ENCODE assay signal across 24 cellular contexts in the genomic region with DNA sequence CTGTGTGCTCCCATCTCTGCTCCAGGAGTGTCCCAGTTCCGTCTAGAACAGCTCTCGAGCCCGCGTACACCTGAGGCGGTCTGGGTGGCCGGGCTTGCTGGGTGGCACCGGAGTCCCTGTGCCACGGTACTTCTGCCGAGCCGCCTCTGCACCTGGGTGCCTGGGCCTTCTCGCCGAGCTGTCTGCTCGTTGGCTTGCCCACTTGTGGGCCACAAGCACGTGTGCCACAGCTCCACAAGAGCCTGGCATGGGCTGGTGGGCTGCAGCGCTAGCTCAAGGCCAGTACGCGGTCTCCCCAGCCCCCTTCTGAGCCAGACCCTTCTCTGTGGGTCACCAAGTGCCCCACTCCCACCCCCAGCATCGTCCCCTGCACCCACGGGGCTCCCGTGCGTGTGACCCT.
DNase-seq lines count a peak whose midpoint lies in the region; FAIRE-seq and TF ChIP-seq lines count a peak whose summit lies in the region.
"Had no signal": no experiment of that assay in that cellular context is flagged by ENCODE, and none has a peak within 500 bp of the region (broad histone marks: within the 10 kb centered on the region; RNA-seq: fewer than 3 reads in every experiment).

No MANE protein-coding gene starts in this region.

- H2BK15ac ChIP-seq in neuronal stem cell (ENCODE audit: low read length), result no peak overlapping the region

- H3K9me3 ChIP-seq in BLaER1 (no peaks in the 10 kb centered on the region), Loucy (ENCODE audit: insufficient read depth, low read depth, low read length) (no peaks in the 10 kb centered on the region), neuronal stem cell (replicated peaks in 1 of 2; ENCODE audit: control insufficient read depth in 2 of 2, insufficient read depth in 1 of 2, low read depth in 1 of 2, low read length in 2 of 2) (no peaks in the 10 kb centered on the region)
- H3K9me3 ChIP-seq: BE2C had no signal

- no peaks in the 10 kb centered on the region for H3F3A ChIP-seq in Loucy (ENCODE audit: low read depth)

- no CpG with 5 or more reads among the region's 21 CpGs for WGBS in neuronal stem cell (ENCODE audit: extremely low coverage in 2 of 2, insufficient read length in 2 of 2, insufficient replicate concordance in 1 of 2), 2 donors

- no peak for DNase-seq in neuronal stem cell (ENCODE audit: low spot score)
- no peak for DNase-seq in effector CD8-positive, alpha-beta T cell (lab: John Stamatoyannopoulos, UW)
- no peak for DNase-seq in H54 (ENCODE audit: insufficient read length, low spot score)
- DNase-seq: ACHN; BE2C; C1 segment of cervical spinal cord; CD4-positive, alpha-beta memory T cell; CD4-positive, CD25-positive, alpha-beta regulatory T cell; CD8-positive, alpha-beta memory T cell; COR-L47; DMS 273 treated with DMSO at 0.1 percent for 48 hours; DMS153; DMS53; DMS79; DND-41; EL; GDM1 had no signal

- peak overlapping the region; percentile 35 for H3K18ac ChIP-seq in neuronal stem cell (ENCODE audit: low read length)

- peak overlapping the region; percentile 31 for H2BK12ac ChIP-seq in neuronal stem cell (ENCODE audit: low read length)

- peak overlapping the region; percentile 67 for H3K23ac ChIP-seq in neuronal stem cell (ENCODE audit: low read depth, low read length, poor library complexity)

- H2AK5ac ChIP-seq in neuronal stem cell (ENCODE audit: low read depth, low read length), result no peak overlapping the region

- no peaks in the 10 kb centered on the region for H3K79me1 ChIP-seq in neuronal stem cell (ENCODE audit: low read depth, low read length)

- no peak overlapping the region for H3K9ac ChIP-seq in BLaER1
- H3K9ac ChIP-seq in Loucy (ENCODE audit: low read depth, low read length, poor library complexity, severe bottlenecking), result no peak overlapping the region
- no peak overlapping the region for H3K9ac ChIP-seq in neuronal stem cell (ENCODE audit: low read depth, low read length, poor library complexity)

- peaks cover 99% of the 10 kb centered on the region for H4K20me1 ChIP-seq in BLaER1
- no peaks in the 10 kb centered on the region for H4K20me1 ChIP-seq in Loucy (ENCODE audit: insufficient read depth, low read length, poor library complexity, severe bottlenecking)

- H3K4me2 ChIP-seq in BLaER1, result peak overlapping the region; percentile 89
- H3K4me2 ChIP-seq in Loucy (ENCODE audit: low read depth, low read length, poor library complexity, severe bottlenecking), result peak overlapping the region; percentile 70
- no peak overlapping the region for H3K4me2 ChIP-seq in neuronal stem cell (ENCODE audit: insufficient read depth, low read length, poor library complexity, severe bottlenecking)

- H3K27ac ChIP-seq in BLaER1, result no peak overlapping the region
- no peak overlapping the region for H3K27ac ChIP-seq in neuronal stem cell (replicated peaks; ENCODE audit: low read length)
- H3K27ac ChIP-seq: 22Rv1 had no signal

- peak overlapping the region; percentile 25 for H3K14ac ChIP-seq in neuronal stem cell (ENCODE audit: low read length)

- H3K27me3 ChIP-seq in BLaER1 (no peaks in the 10 kb centered on the region), Loucy (ENCODE audit: insufficient read depth, low read length, poor library complexity, severe bottlenecking) (no peaks in the 10 kb centered on the region), neuronal stem cell (ENCODE audit: control insufficient read depth in 3 of 3, insufficient read depth in 3 of 3, low read depth in 1 of 3, low read length in 3 of 3) (no peaks in the 10 kb centered on the region)
- H3K27me3 ChIP-seq: BE2C had no signal

- H2AFZ ChIP-seq in Loucy (ENCODE audit: low read length) (no peak overlapping the region), neuronal stem cell (ENCODE audit: low read length) (no peak overlapping the region)

- H3K4ac ChIP-seq in neuronal stem cell (ENCODE audit: low read length), result peak overlapping the region; percentile 10

- H3K79me2 ChIP-seq in Loucy (ENCODE audit: insufficient read depth, low read length), result peaks cover 13% of the 10 kb centered on the region; the same call in 1 of the 2 replicates

- no peak for FAIRE-seq in H54 (lab: Jason Lieb, UNC)
- FAIRE-seq: A204.1, GM12878, GM12892, GM18507 had no signal

- H3K4me3 ChIP-seq in BLaER1 (no peak overlapping the region), Loucy (ENCODE audit: low read length, poor library complexity, severe bottlenecking) (no peak overlapping the region), neuronal stem cell (ENCODE audit: low read length in 2 of 2) (no peak overlapping the region)
- H3K4me3 ChIP-seq: GM12878 had no signal

- H2BK5ac ChIP-seq in neuronal stem cell (ENCODE audit: low read length), result no peak overlapping the region

- TF ChIP-seq POLR2A in H54 (IDR thresholded peaks at IDR 0.05; ENCODE audit: low read depth, low read length), result no peak

- H3K36me3 ChIP-seq in BLaER1 (no peaks in the 10 kb centered on the region; the same call in 1 of the 2 replicates), Loucy (ENCODE audit: insufficient read depth, low read length) (no peaks in the 10 kb centered on the region), neuronal stem cell (replicated peaks in 1 of 2; ENCODE audit: control insufficient read depth in 2 of 2, insufficient read depth in 2 of 2, low read length in 2 of 2) (no peaks in the 10 kb centered on the region)
- H3K36me3 ChIP-seq: BE2C had no signal

- no peak for TF ChIP-seq CTCF in Loucy (conservative IDR thresholded peaks at IDR 0.05; ENCODE audit: low read length)

- no peaks in the 10 kb centered on the region for H3K9me2 ChIP-seq in Loucy (replicated peaks; ENCODE audit: low read depth, low read length)

- no peak overlapping the region for H4K91ac ChIP-seq in neuronal stem cell (ENCODE audit: low read depth, low read length, poor library complexity)

- peak overlapping the region; percentile 9 for H4K8ac ChIP-seq in neuronal stem cell (ENCODE audit: low read depth, low read length)

- no peak overlapping the region for H2BK120ac ChIP-seq in neuronal stem cell (ENCODE audit: low read depth, low read length)

- H3K4me1 ChIP-seq in BLaER1, result peaks cover 61% of the 10 kb centered on the region
- peaks cover 26% of the 10 kb centered on the region for H3K4me1 ChIP-seq in Loucy (ENCODE audit: insufficient read depth, low read length, poor library complexity, severe bottlenecking)
- H3K4me1 ChIP-seq in neuronal stem cell (ENCODE audit: control insufficient read depth in 2 of 2, insufficient read depth in 1 of 2, low read depth in 1 of 2, low read length in 2 of 2), result peaks cover 0 to 3% of the 10 kb centered on the region in 2 donors
